1 cellular context compared by ENCODE assay signal in genomic region chr14:58109761-58110160, GRCh38.
TF ChIP-seq lines count a peak whose summit lies in the region.

No MANE protein-coding gene starts in this region.

TF ChIP-seq in GM12878, 131 proteins besides CTCF, POLR2A, EP300 and RAD21 (continued from another document):
- TF ChIP-seq ZBTB40 (IDR thresholded peaks at IDR 0.05; ENCODE audit: borderline replicate concordance) (no peak), IRF4 (IDR thresholded peaks at IDR 0.05; ENCODE audit: low read depth, low read length) (no peak)
- TF ChIP-seq, protein P1, sequence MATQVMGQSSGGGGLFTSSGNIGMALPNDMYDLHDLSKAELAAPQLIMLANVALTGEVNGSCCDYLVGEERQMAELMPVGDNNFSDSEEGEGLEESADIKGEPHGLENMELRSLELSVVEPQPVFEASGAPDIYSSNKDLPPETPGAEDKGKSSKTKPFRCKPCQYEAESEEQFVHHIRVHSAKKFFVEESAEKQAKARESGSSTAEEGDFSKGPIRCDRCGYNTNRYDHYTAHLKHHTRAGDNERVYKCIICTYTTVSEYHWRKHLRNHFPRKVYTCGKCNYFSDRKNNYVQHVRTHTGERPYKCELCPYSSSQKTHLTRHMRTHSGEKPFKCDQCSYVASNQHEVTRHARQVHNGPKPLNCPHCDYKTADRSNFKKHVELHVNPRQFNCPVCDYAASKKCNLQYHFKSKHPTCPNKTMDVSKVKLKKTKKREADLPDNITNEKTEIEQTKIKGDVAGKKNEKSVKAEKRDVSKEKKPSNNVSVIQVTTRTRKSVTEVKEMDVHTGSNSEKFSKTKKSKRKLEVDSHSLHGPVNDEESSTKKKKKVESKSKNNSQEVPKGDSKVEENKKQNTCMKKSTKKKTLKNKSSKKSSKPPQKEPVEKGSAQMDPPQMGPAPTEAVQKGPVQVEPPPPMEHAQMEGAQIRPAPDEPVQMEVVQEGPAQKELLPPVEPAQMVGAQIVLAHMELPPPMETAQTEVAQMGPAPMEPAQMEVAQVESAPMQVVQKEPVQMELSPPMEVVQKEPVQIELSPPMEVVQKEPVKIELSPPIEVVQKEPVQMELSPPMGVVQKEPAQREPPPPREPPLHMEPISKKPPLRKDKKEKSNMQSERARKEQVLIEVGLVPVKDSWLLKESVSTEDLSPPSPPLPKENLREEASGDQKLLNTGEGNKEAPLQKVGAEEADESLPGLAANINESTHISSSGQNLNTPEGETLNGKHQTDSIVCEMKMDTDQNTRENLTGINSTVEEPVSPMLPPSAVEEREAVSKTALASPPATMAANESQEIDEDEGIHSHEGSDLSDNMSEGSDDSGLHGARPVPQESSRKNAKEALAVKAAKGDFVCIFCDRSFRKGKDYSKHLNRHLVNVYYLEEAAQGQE (IDR thresholded peaks at IDR 0.05; ENCODE audit: low read depth, low read length): peak; percentile 24; the same call in 1 of the 2 replicates
